In the genomic region with DNA sequence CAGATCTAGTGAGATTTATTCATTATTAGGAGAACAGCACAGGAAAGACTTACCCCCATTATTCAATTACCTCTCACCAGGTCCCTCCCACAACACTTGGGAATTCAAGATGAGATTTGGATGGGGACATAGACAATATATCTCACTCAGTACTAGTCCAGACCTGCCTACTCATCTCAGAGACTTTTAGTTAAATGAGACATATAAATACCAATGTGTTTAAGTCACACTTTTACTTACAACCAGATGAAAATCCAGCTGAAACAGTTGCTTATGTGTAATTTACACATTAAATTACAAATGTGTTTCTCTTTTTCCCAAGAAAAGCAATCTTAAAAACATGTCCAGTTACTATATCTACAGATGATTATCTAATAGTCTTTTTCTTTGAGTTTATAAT, we compare ENCODE assay signal across 26 cellular contexts.
A peak's percentile ranks its signal among the peaks of the same experiment; 100 is the strongest.
DNase-seq lines count a peak whose midpoint lies in the region; ATAC-seq and TF ChIP-seq lines count a peak whose summit lies in the region.
"Had no signal": no experiment of that assay in that cellular context is flagged by ENCODE, and none has a peak within 500 bp of the region (broad histone marks: within the 10 kb centered on the region; RNA-seq: fewer than 3 reads in every experiment).

No MANE protein-coding gene starts in this region.

- no peaks in the 10 kb centered on the region for H3K36me3 Mint-ChIP-seq in CD8-positive, alpha-beta memory T cell
- H3K36me3 Mint-ChIP-seq: activated naive CD8-positive, alpha-beta T cell; CD4-positive, alpha-beta memory T cell had no signal

- no peak overlapping the region for H4K91ac ChIP-seq in IMR-90 (ENCODE audit: insufficient read depth, low read depth, low read length)

- H2BK20ac ChIP-seq in IMR-90 (ENCODE audit: low read depth, low read length) = no peak overlapping the region

- H2BK15ac ChIP-seq in IMR-90 (ENCODE audit: low read depth, low read length) = no peak overlapping the region

- intact Hi-C loops in IMR-90 (cut with micrococcal nuclease) (no loop called here), mucosa of descending colon (cut with DNase I, micrococcal nuclease) (no loop called here)

- TF ChIP-seq RAD21 in IMR-90 (IDR thresholded peaks at IDR 0.05; ENCODE audit: low read length) = no peak

- no peak overlapping the region for H3K4me2 ChIP-seq in IMR-90 (ENCODE audit: low read depth, low read length)

- ATAC-seq in IMR-90 (ENCODE audit: low read depth) (peak; percentile 75), mucosa of descending colon (peak; percentile 40), GM18858 (IDR thresholded peaks at IDR 0.05; ENCODE audit: unreplicated experiment) (no peak), left lobe of liver (no peak)
- ATAC-seq: body of pancreas, gastroesophageal sphincter, sciatic nerve had no signal

- no peak overlapping the region; the same call in 1 of the 2 replicates for H4K5ac ChIP-seq in IMR-90 (ENCODE audit: low read depth, low read length)

- H3K36me3 ChIP-seq in IMR-90 (ENCODE audit: control insufficient read depth, insufficient read depth, low read length) = no peaks in the 10 kb centered on the region
- no peaks in the 10 kb centered on the region for H3K36me3 ChIP-seq in mucosa of descending colon (ENCODE audit: low read depth)
- H3K36me3 ChIP-seq in CD8-positive, alpha-beta memory T cell (ENCODE audit: insufficient read depth, low read length) = no peaks in the 10 kb centered on the region
- H3K36me3 ChIP-seq: gastroesophageal sphincter, uterus had no signal

- H3K4me1 Mint-ChIP-seq in CD8-positive, alpha-beta memory T cell = no peaks in the 10 kb centered on the region
- H3K4me1 Mint-ChIP-seq: CD4-positive, alpha-beta memory T cell had no signal

- no TSS peak for BruUV-seq in IMR-90 (replicated peaks; lab: Mats Ljungman, UMichigan)

- TF ChIP-seq CTCF in IMR-90 (conservative IDR thresholded peaks at IDR 0.05; ENCODE audit: low read depth, low read length) = no peak
- TF ChIP-seq CTCF in choroid plexus epithelial cell (conservative IDR thresholded peaks at IDR 0.05; ENCODE audit: low read depth, low read length) = no peak
- no peak for TF ChIP-seq CTCF in mucosa of descending colon (IDR thresholded peaks at IDR 0.05)

- peaks cover 2% of the 10 kb centered on the region; the same call in 1 of the 2 replicates for H3K9me3 ChIP-seq in IMR-90 (ENCODE audit: control insufficient read depth, insufficient read depth, low read length)
- H3K9me3 ChIP-seq in mucosa of descending colon = peaks cover 2% of the 10 kb centered on the region
- no peaks in the 10 kb centered on the region for H3K9me3 ChIP-seq in CD8-positive, alpha-beta memory T cell (ENCODE audit: low read length)
- H3K9me3 ChIP-seq: body of pancreas, gastroesophageal sphincter, testis, uterus had no signal

- H2AFZ ChIP-seq in IMR-90 (replicated peaks; ENCODE audit: low read length, poor library complexity) = no peak overlapping the region

- H3K14ac ChIP-seq in IMR-90 (replicated peaks; ENCODE audit: low read depth, low read length) = no peak overlapping the region

- no peak overlapping the region for H2BK120ac ChIP-seq in IMR-90 (ENCODE audit: low read depth, low read length)

- no peak overlapping the region for H3K9ac ChIP-seq in IMR-90 (ENCODE audit: low read depth, low read length)

- no peak overlapping the region for H2AK9ac ChIP-seq in IMR-90 (replicated peaks; ENCODE audit: low read depth, low read length, poor library complexity)

- H3K23ac ChIP-seq in IMR-90 (ENCODE audit: low read depth, low read length) = no peak overlapping the region

- H2BK5ac ChIP-seq in IMR-90 (ENCODE audit: low read depth, low read length, poor library complexity, severe bottlenecking) = peak overlapping the region; percentile 24

- no peaks in the 10 kb centered on the region for H3K27me3 ChIP-seq in IMR-90 (ENCODE audit: control insufficient read depth, insufficient read depth, low read length)
- no peaks in the 10 kb centered on the region for H3K27me3 ChIP-seq in CD8-positive, alpha-beta memory T cell (ENCODE audit: insufficient read depth, low read length, poor library complexity, severe bottlenecking)
- H3K27me3 ChIP-seq: body of pancreas, gastroesophageal sphincter, testis, uterus had no signal

- no peak overlapping the region for H3K27ac ChIP-seq in IMR-90 (ENCODE audit: insufficient read depth, low read length)
- H3K27ac ChIP-seq in CD8-positive, alpha-beta memory T cell (ENCODE audit: low read depth, low read length) = no peak overlapping the region
- H3K27ac ChIP-seq: body of pancreas, gastroesophageal sphincter, testis, uterus had no signal

- H3K4me1 ChIP-seq in IMR-90 (ENCODE audit: control insufficient read depth, insufficient read depth, low read length) (no peaks in the 10 kb centered on the region), mucosa of descending colon (ENCODE audit: low read depth) (no peaks in the 10 kb centered on the region)
- H3K4me1 ChIP-seq in CD8-positive, alpha-beta memory T cell (ENCODE audit: insufficient read depth, low read length) = no peaks in the 10 kb centered on the region
- H3K4me1 ChIP-seq: body of pancreas, gastroesophageal sphincter, testis, uterus had no signal

- H3K27ac Mint-ChIP-seq in CD8-positive, alpha-beta memory T cell = no peak overlapping the region
- H3K27ac Mint-ChIP-seq: activated naive CD8-positive, alpha-beta T cell; activated T-helper 2 cell treated with anti-CD3 and anti-CD28 coated beads, Interferon-gamma antibody, Interleukin-2, Interleukin-4, amounts not matched to agents 10 μg/mL and 5 μg/mL and 100 μg/mL, durations not matched to agents 14 hours and 24 hours and 36 hours; CD4-positive, alpha-beta memory T cell; progenitor cell of endocrine pancreas had no signal

- DNase-seq in EL (peak; percentile 44), IMR-90 (peak; percentile 45), choroid plexus epithelial cell (ENCODE audit: low read depth) (peak; percentile 4), mucosa of descending colon (no peak), left lobe of liver (ENCODE audit: low spot score) (no peak)
- DNase-seq in CD8-positive, alpha-beta memory T cell = no peak
- DNase-seq: activated CD4-positive, alpha-beta T cell treated with anti-CD3 and anti-CD28 coated beads, Interleukin-2, amount 50 U/mL, for 48 hours; activated CD8-positive, alpha-beta memory T cell treated with anti-CD3 and anti-CD28 coated beads, Interleukin-2, amount 50 U/mL, for 48 hours; body of pancreas; CD4-positive, alpha-beta memory T cell; effector CD4-positive, alpha-beta T cell; erythroblast; NCI-H2081 treated with DMSO at 0.1 percent for 48 hours; NCI-H446 treated with DMSO at 0.1 percent for 48 hours; OCI-M1; SIG-M5; stimulated activated naive CD4-positive, alpha-beta T cell treated with Interleukin-2 at 50 U/mL for 16 hours; testis; uterus had no signal

- no peak overlapping the region for H3K4ac ChIP-seq in IMR-90 (ENCODE audit: low read depth, low read length)

- no peak overlapping the region for H2AK5ac ChIP-seq in IMR-90 (ENCODE audit: low read depth, low read length)

- H3K4me3 Mint-ChIP-seq in CD8-positive, alpha-beta memory T cell = no peak overlapping the region
- H3K4me3 Mint-ChIP-seq: activated naive CD8-positive, alpha-beta T cell; CD4-positive, alpha-beta memory T cell had no signal

- H3K79me1 ChIP-seq in IMR-90 (ENCODE audit: low read depth in 1 of 2, low read length in 2 of 2) = no peaks in the 10 kb centered on the region

- no peaks in the 10 kb centered on the region for H4K20me1 ChIP-seq in IMR-90 (ENCODE audit: insufficient read depth, low read length)

- in situ Hi-C loops in IMR-90 (cut with MboI; ENCODE audit: low sequenced_read_pairs) = no loop called here

- H3K4me3 ChIP-seq in IMR-90 (ENCODE audit: insufficient read depth, low read depth, low read length) (no peak overlapping the region), choroid plexus epithelial cell (ENCODE audit: low read depth, low read length) (no peak overlapping the region), mucosa of descending colon (no peak overlapping the region)
- H3K4me3 ChIP-seq in CD8-positive, alpha-beta memory T cell (ENCODE audit: low read length) = no peak overlapping the region
- H3K4me3 ChIP-seq: body of pancreas, gastroesophageal sphincter, lung, testis, uterus had no signal

- H4K8ac ChIP-seq in IMR-90 (ENCODE audit: low read depth in 2 of 2, low read length in 2 of 2) = 0 out of 4 replicates have a peak overlapping the region, but pooled peaks of 1 of the 2 experiments have one; percentile 21

- POLR2A ChIA-PET in IMR-90 (lab: Charles Lee; ENCODE audit: unreplicated experiment) = no interaction called here
- POLR2A ChIA-PET in CD8-positive, alpha-beta memory T cell (lab: Charles Lee) = no interaction called here

- dilution Hi-C loops in IMR-90 (cut with HindIII; ENCODE audit: low sequenced_read_pairs, unreplicated experiment) = no loop called here

- peak overlapping the region; percentile 86; the same call in 1 of the 2 replicates for H3K18ac ChIP-seq in IMR-90 (ENCODE audit: low read depth, low read length)

- no peak overlapping the region for H3K56ac ChIP-seq in IMR-90 (ENCODE audit: extremely low read depth, insufficient read depth, low read length)

- TF ChIP-seq POLR2A in IMR-90 (IDR thresholded peaks at IDR 0.05; ENCODE audit: low read depth, low read length) = no peak

- no peaks in the 10 kb centered on the region for H3K27me3 Mint-ChIP-seq in CD8-positive, alpha-beta memory T cell
- H3K27me3 Mint-ChIP-seq: activated naive CD8-positive, alpha-beta T cell; CD4-positive, alpha-beta memory T cell; progenitor cell of endocrine pancreas had no signal

- H3K9me1 ChIP-seq in IMR-90 (ENCODE audit: insufficient read depth, low read length) = no peaks in the 10 kb centered on the region

- H3K9me3 Mint-ChIP-seq in CD8-positive, alpha-beta memory T cell = peaks cover 0 to 4% (median 0%) of the 10 kb centered on the region in 5 donors

- CTCF ChIA-PET in IMR-90 (lab: Yijun Ruan, JAX) = interaction anchor here (1.2 kb wide), 1 partner anchor 8 kb away, joined by 3 read pairs; no protein-coding TSS in a partner anchor
- CTCF ChIA-PET in CD8-positive, alpha-beta memory T cell (lab: Charles Lee) = no interaction called here

TF ChIP-seq in IMR-90, 13 proteins besides CTCF, POLR2A, EP300 and RAD21 (continues in another document):
- TF ChIP-seq BHLHE40 (IDR thresholded peaks at IDR 0.05; ENCODE audit: low read depth, low read length) (no peak), MXI1 (IDR thresholded peaks at IDR 0.05; ENCODE audit: borderline replicate concordance, low read depth, low read length) (no peak), SMC3 (IDR thresholded peaks at IDR 0.05; ENCODE audit: low read depth, low read length) (no peak), FOS (IDR thresholded peaks at IDR 0.05; ENCODE audit: low read depth, low read length) (no peak)
- TF ChIP-seq, protein P1, sequence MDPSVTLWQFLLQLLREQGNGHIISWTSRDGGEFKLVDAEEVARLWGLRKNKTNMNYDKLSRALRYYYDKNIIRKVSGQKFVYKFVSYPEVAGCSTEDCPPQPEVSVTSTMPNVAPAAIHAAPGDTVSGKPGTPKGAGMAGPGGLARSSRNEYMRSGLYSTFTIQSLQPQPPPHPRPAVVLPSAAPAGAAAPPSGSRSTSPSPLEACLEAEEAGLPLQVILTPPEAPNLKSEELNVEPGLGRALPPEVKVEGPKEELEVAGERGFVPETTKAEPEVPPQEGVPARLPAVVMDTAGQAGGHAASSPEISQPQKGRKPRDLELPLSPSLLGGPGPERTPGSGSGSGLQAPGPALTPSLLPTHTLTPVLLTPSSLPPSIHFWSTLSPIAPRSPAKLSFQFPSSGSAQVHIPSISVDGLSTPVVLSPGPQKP (IDR thresholded peaks at IDR 0.05; ENCODE audit: borderline replicate concordance, low read depth, low read length) = no peak

Comparison
In these comparisons a context has a peak if more than half of its experiments do, and no peak if none do; other contexts are left out.
1. DNase-seq: peak in EL (single experiment), IMR-90 (single experiment) and choroid plexus epithelial cell (single experiment); none in mucosa of descending colon (0 of 3), CD8-positive, alpha-beta memory T cell (0 of 5) and left lobe of liver (single experiment).
2. ATAC-seq: peak in IMR-90 (single experiment) and mucosa of descending colon (single experiment); none in GM18858 (single experiment) and left lobe of liver (single experiment).